17 cellular contexts compared by ENCODE assay signal in the genomic region with DNA sequence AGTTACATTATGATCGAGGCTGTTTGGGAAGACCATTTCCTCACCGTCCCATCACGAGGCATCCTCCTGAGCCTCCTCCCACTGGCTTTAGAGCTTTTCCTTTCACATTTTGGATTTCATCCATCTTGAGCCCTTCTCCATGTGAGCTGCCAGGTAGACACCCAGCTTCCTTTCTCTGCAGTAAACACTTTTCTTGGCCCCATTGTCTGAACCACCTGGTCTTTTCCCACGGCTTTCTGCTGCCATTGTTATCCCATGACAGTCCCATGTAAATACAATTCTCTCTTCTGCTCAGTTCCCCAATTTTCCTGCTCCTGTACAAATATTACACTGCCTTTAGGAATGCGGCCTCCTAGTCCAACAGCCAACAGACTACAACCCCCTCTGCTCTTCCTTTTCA. TPM values are rescaled to one million over a fixed set of nuclear protein-coding genes. Genes with fewer than 3 reads are reported as not detected.
DNase-seq lines count a peak whose midpoint lies in the region; ATAC-seq, FAIRE-seq and TF ChIP-seq lines count a peak whose summit lies in the region.
"Had no signal": no experiment of that assay in that cellular context is flagged by ENCODE, and none has a peak within 500 bp of the region (broad histone marks: within the 10 kb centered on the region; RNA-seq: fewer than 3 reads in every experiment).

No MANE protein-coding gene starts in this region.

- DNase-seq in DMS153 treated with DMSO at 0.1 percent for 48 hours (lab: John Stamatoyannopoulos, UW; ENCODE audit: unreplicated experiment) (peak; percentile 37), G401 (ENCODE audit: low spot score) (peak; percentile 76), RWPE2 (ENCODE audit: low spot score) (no peak), pancreas (peak in 4 of 6 donors; percentile 83 to 91 (median 88)), A673 (ENCODE audit: low spot score) (no peak), SK-N-SH (no peak), 8988T (no peak)
- DNase-seq: GOT3, NCI-H1417 treated with DMSO at 0.1 percent for 48 hours, NCI-H187 treated with DMSO at 0.1 percent for 48 hours, NCI-H82, SJCRH30 had no signal

- no peaks in the 10 kb centered on the region for H3K36me3 ChIP-seq in RWPE2 (ENCODE audit: low read depth)
- no peaks in the 10 kb centered on the region for H3K36me3 ChIP-seq in pancreas
- no peaks in the 10 kb centered on the region for H3K36me3 ChIP-seq in A673 (ENCODE audit: insufficient read depth, low read length, poor library complexity, severe bottlenecking)
- H3K36me3 ChIP-seq in SK-N-SH (replicated peaks in 1 of 2; ENCODE audit: control insufficient read depth in 1 of 2, insufficient read depth in 2 of 2, low read length in 1 of 2): peaks cover 0 to 5% of the 10 kb centered on the region in 2 experiments
- H3K36me3 ChIP-seq: SJCRH30 had no signal

- H3K79me2 ChIP-seq in SK-N-SH (ENCODE audit: insufficient read depth): no peaks in the 10 kb centered on the region

- in situ Hi-C loops in G401 (cut with HindIII; ENCODE audit: low sequenced_read_pairs): no loop called here

- H3K27ac ChIP-seq in RWPE2 (ENCODE audit: poor library complexity, severe bottlenecking): no peak overlapping the region
- peak overlapping the region in 1 of 4 donors; percentile 48 for H3K27ac ChIP-seq in pancreas
- no peak overlapping the region for H3K27ac ChIP-seq in A673 (ENCODE audit: low read depth, low read length, poor library complexity, severe bottlenecking)
- no peak overlapping the region for H3K27ac ChIP-seq in SK-N-SH (ENCODE audit: low read depth in 2 of 2, low read length in 1 of 2)
- H3K27ac ChIP-seq: SJCRH30 had no signal

- WGBS in pancreas, 2 donors: 29 to 32% methylated on average over 5 of the region's 5 CpGs
- 40% methylated on average over 5 of the region's 5 CpGs for WGBS in SK-N-SH (ENCODE audit: low lambda C conversion rate)

- intact Hi-C loops in pancreas (cut with DNase I) (no loop called here), A673 (cut with micrococcal nuclease; ENCODE audit: unreplicated experiment) (no loop called here)

- H3K4me2 ChIP-seq in SK-N-SH: no peak overlapping the region

- TF ChIP-seq EP300 in SK-N-SH (IDR thresholded peaks at IDR 0.05; ENCODE audit: borderline replicate concordance in 1 of 2, low read depth in 1 of 2, low read length in 1 of 2): no peak

- H3K4me1 ChIP-seq in RWPE2 (ENCODE audit: insufficient read depth, poor library complexity, severe bottlenecking) (no peaks in the 10 kb centered on the region), pancreas (peaks cover 0 to 9% (median 0%) of the 10 kb centered on the region in 3 donors), A673 (ENCODE audit: insufficient read depth, low read length, poor library complexity, severe bottlenecking) (peaks cover 5% of the 10 kb centered on the region), SK-N-SH (ENCODE audit: control insufficient read depth in 1 of 2, insufficient read depth in 2 of 2, low read depth in 1 of 2, low read length in 1 of 2) (peaks cover 0 to 51% of the 10 kb centered on the region in 2 experiments; a peak in 2 of 4 replicates)
- H3K4me1 ChIP-seq: SJCRH30 had no signal

- no peaks in the 10 kb centered on the region for H3K9me3 ChIP-seq in RWPE2 (ENCODE audit: severe bottlenecking)
- H3K9me3 ChIP-seq in pancreas: no peaks in the 10 kb centered on the region
- no peaks in the 10 kb centered on the region for H3K9me3 ChIP-seq in A673 (ENCODE audit: low read depth, low read length, poor library complexity, severe bottlenecking)
- no peaks in the 10 kb centered on the region for H3K9me3 ChIP-seq in SK-N-SH
- H3K9me3 ChIP-seq: SJCRH30 had no signal

- CTCF ChIA-PET in A673 (lab: Charles Lee) (no interaction called here), SK-N-SH (lab: Yijun Ruan, JAX) (interaction anchor here (1.1 to 1.7 kb wide), 2 partner anchors 15 to 976 kb away, joined by 3 to 7 read pairs; no protein-coding TSS in a partner anchor)

- no peaks in the 10 kb centered on the region for H4K20me1 ChIP-seq in SK-N-SH (ENCODE audit: insufficient read depth)

- H3K27me3 ChIP-seq in RWPE2 (ENCODE audit: insufficient read depth, poor library complexity, severe bottlenecking): peaks cover 10% of the 10 kb centered on the region
- no peaks in the 10 kb centered on the region for H3K27me3 ChIP-seq in pancreas
- H3K27me3 ChIP-seq in A673 (replicated peaks; ENCODE audit: insufficient read depth, low read depth, low read length, poor library complexity): peaks cover 11% of the 10 kb centered on the region
- H3K27me3 ChIP-seq in SK-N-SH (ENCODE audit: insufficient read depth): no peaks in the 10 kb centered on the region
- H3K27me3 ChIP-seq: SJCRH30 had no signal

- POLR2A ChIA-PET in A673 (lab: Charles Lee; ENCODE audit: low non-redundant PET): no interaction called here
- POLR2A ChIA-PET in SK-N-SH (lab: Yijun Ruan, JAX): no interaction called here

- H3F3A ChIP-seq in SK-N-SH (replicated peaks; ENCODE audit: insufficient read depth): no peaks in the 10 kb centered on the region

- ATAC-seq in RWPE2 (ENCODE audit: low read depth) (peak; percentile 45; the same call in 1 of the 3 replicates), pancreas (peak; percentile 86 to 96 (median 91))
- ATAC-seq: GM12878, K562 had no signal

- TF ChIP-seq RAD21 in SK-N-SH (IDR thresholded peaks at IDR 0.05; ENCODE audit: low read length): no peak

- TF ChIP-seq CTCF in RWPE2 (IDR thresholded peaks at IDR 0.05; ENCODE audit: poor library complexity, severe bottlenecking) (no peak), pancreas (IDR thresholded peaks at IDR 0.05) (no peak), A673 (conservative IDR thresholded peaks at IDR 0.05; ENCODE audit: low read depth, low read length) (no peak), SK-N-SH (IDR thresholded peaks at IDR 0.05) (no peak)

- H3K9me2 ChIP-seq in SK-N-SH: no peaks in the 10 kb centered on the region

- H3K9ac ChIP-seq in SK-N-SH: no peak overlapping the region

- no peak for FAIRE-seq in pancreas (lab: Jason Lieb, UNC)
- FAIRE-seq: GM12878, GM19239, K562 had no signal

- BruUV-seq in A673 (replicated peaks; lab: Mats Ljungman, UMichigan): no TSS peak

- H3K4me3 ChIP-seq in RWPE2 (ENCODE audit: severe bottlenecking) (no peak overlapping the region), pancreas (no peak overlapping the region), A673 (ENCODE audit: low read depth, low read length, poor library complexity, severe bottlenecking) (no peak overlapping the region), SK-N-SH (ENCODE audit: low read depth in 2 of 2, low read length in 1 of 2) (no peak overlapping the region)
- H3K4me3 ChIP-seq: GM12878, K562, SJCRH30 had no signal

- no peak overlapping the region for H2AFZ ChIP-seq in SK-N-SH (ENCODE audit: low read depth)

TF ChIP-seq in SK-N-SH, 30 proteins besides CTCF, POLR2A, EP300 and RAD21:
- TF ChIP-seq, protein P1, sequence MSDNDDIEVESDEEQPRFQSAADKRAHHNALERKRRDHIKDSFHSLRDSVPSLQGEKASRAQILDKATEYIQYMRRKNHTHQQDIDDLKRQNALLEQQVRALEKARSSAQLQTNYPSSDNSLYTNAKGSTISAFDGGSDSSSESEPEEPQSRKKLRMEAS (IDR thresholded peaks at IDR 0.05; ENCODE audit: low read depth): no peak
- no peak for TF ChIP-seq ELF1 (IDR thresholded peaks at IDR 0.05)
- no peak for TF ChIP-seq TAF1 (IDR thresholded peaks at IDR 0.05; ENCODE audit: borderline replicate concordance, low read depth, low read length)
- TF ChIP-seq GABPA (IDR thresholded peaks at IDR 0.05; ENCODE audit: low read depth): no peak
- no peak for TF ChIP-seq MXI1 (IDR thresholded peaks at IDR 0.05; ENCODE audit: low read depth, low read length)
- TF ChIP-seq CHD2 (IDR thresholded peaks at IDR 0.05; ENCODE audit: low read length, partially characterized antibody): no peak
- TF ChIP-seq FOXJ3 (CRISPR knock-in tag; IDR thresholded peaks at IDR 0.05): no peak
- TF ChIP-seq NFIC (IDR thresholded peaks at IDR 0.05; ENCODE audit: borderline replicate concordance): no peak

RNA-seq across cellular contexts. Expression of gene UBE2QL1, which starts 24.1 kb away (rescaled TPM):
- total RNA-seq in G401 (2014; rRNA removed; shearing (Covaris generic)): not detected in 2 replicates
- under 1 TPM; 0.13 to 0.81 (median 0.46) TPM for total RNA-seq in pancreas
- 1 to 10 TPM in 1 of 2 donors, under 1 TPM in 1; 0.72 to 2.4 TPM for polyA plus RNA-seq in pancreas
- total RNA-seq in A673 (2021): 0.74 and 2.6 TPM in 2 replicates
- 0.28 and 0.84 TPM in 2 replicates for polyA plus RNA-seq in SK-N-SH (2012; rRNA removed)
- polyA plus RNA-seq in SK-N-SH (2012; cell fraction: cytosol; rRNA removed): 0.94 and 1.8 TPM in 2 replicates
- polyA plus RNA-seq in SK-N-SH (2012; cell fraction: nucleus; rRNA removed): 0.36 and 0.55 TPM in 2 replicates
- total RNA-seq: K562 had no signal
- polyA plus RNA-seq: AG04450, CD14-positive monocyte, K562 had no signal

Comparison
In these comparisons a context has a peak if more than half of its experiments do, and no peak if none do; other contexts are left out.
1. DNase-seq: peak in DMS153 treated with DMSO at 0.1 percent for 48 hours (single experiment), G401 (single experiment) and pancreas (4 of 6); none in RWPE2 (single experiment), A673 (single experiment), SK-N-SH (single experiment) and 8988T (single experiment).